In genomic region chr4:17859793-17860406, GRCh38 we compare ENCODE assay signal across 9 cellular contexts.
"Had no signal": no experiment of that assay in that cellular context is flagged by ENCODE, and none has a peak within 500 bp of the region (broad histone marks: within the 10 kb centered on the region; RNA-seq: fewer than 3 reads in every experiment).

No MANE protein-coding gene starts in this region.

- FAIRE-seq: HTR-8/SVneo had no signal

- H3K4me2 ChIP-seq: KMS-11 had no signal

- H3K27me3 Mint-ChIP-seq: IgD-negative memory B cell had no signal

- H3K27ac ChIP-seq: KMS-11 had no signal

- H3K9ac ChIP-seq: KMS-11 had no signal

- H3K36me3 ChIP-seq: HAP-1 had no signal

- H3K4me1 Mint-ChIP-seq: IgD-negative memory B cell had no signal

- ATAC-seq: HCT116 had no signal

- H3K4me3 ChIP-seq: HAP-1 had no signal

- H3K27ac Mint-ChIP-seq: HFFc6, IgD-negative memory B cell had no signal

- H3K4me1 ChIP-seq: HAP-1 had no signal

- H3K4me3 Mint-ChIP-seq: HFFc6, IgD-negative memory B cell had no signal

- DNase-seq: GOT3, H7, HFFc6, KBM-7 had no signal
